Comparison of ENCODE assay signal across 17 cellular contexts in the genomic region with DNA sequence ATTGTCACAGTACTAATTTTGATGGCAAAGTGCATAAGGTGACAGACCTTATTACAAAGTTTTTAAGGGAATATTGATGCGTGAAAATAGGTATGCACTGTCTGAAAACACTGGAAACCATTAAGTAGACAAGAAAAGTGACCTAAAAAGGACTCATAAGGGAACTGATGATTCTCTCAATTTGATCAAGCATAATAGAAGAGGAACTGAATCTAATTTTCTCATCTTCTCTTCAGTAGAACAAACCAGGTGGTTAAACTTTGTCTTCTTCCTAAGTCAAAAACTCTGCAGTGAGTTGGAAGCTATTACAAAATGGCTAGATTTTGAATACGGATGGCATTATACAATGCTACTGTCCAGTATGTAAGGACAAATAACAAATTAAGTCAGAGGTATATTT. TPM values are rescaled to one million over a fixed set of nuclear protein-coding genes. Genes with fewer than 3 reads are reported as not detected.
A peak's percentile ranks its signal among the peaks of the same experiment; 100 is the strongest.
DNase-seq lines count a peak whose midpoint lies in the region; ATAC-seq and TF ChIP-seq lines count a peak whose summit lies in the region.
"Had no signal": no experiment of that assay in that cellular context is flagged by ENCODE, and none has a peak within 500 bp of the region (broad histone marks: within the 10 kb centered on the region; RNA-seq: fewer than 3 reads in every experiment).

No MANE protein-coding gene starts in this region.

- no peak for TF ChIP-seq CTCF in activated B cell treated with CpG ODN at 0.5 μM for 24 hours (IDR thresholded peaks at IDR 0.05)

- POLR2A ChIA-PET in activated B cell treated with CpG ODN at 0.5 μM for 24 hours (lab: Charles Lee), result interaction anchor here (0.7 to 2.5 kb wide), 6 partner anchors 12 to 1355 kb away, joined by 3 to 23 read pairs (median 4); no protein-coding TSS in a partner anchor

- no peak for DNase-seq in activated T-cell treated with anti-CD3 and anti-CD28 coated beads, Interleukin-2, amount 50 U/mL, for 24 hours
- DNase-seq in activated T-cell treated with anti-CD3 and anti-CD28 coated beads, Interleukin-2, amount 50 U/mL, for 72 hours, result no peak
- no peak for DNase-seq in activated B cell treated with CpG ODN at 0.5 μM for 24 hours
- DNase-seq in stimulated activated naive B cell treated with anti-CD40 and anti-IgM and Interleukin-4, amounts not matched to agents 10 μg/mL and 1 μg/mL and 100 μg/mL, for 72 hours, result no peak
- no peak for DNase-seq in C1 segment of cervical spinal cord (lab: John Stamatoyannopoulos, UW)
- DNase-seq in stimulated activated CD4-positive, alpha-beta T cell treated with anti-CD3 and anti-CD28 coated beads, Interleukin-1b, Interleukin-23, amount 100 ng/mL, for 48 hours, result no peak
- no peak for DNase-seq in NCI-H524 (lab: John Stamatoyannopoulos, UW)
- DNase-seq: activated CD4-positive, alpha-beta T cell treated with anti-CD3 and anti-CD28 coated beads, Interleukin-2, amount 10 ng/mL, durations not matched to agents 24 days and 14 days; activated CD8-positive, alpha-beta memory T cell treated with anti-CD3 and anti-CD28 coated beads, Interleukin-2, amount 50 U/mL, for 4 hours; adrenal gland; BE2C; brain microvascular endothelial cell; effector CD4-positive, alpha-beta T cell; heart left ventricle; occipital lobe had no signal

- no peak overlapping the region for H3K4me3 Mint-ChIP-seq in activated T-cell treated with anti-CD3 and anti-CD28 coated beads, Interleukin-2, amount 50 U/mL, for 24 hours
- no peak overlapping the region for H3K4me3 Mint-ChIP-seq in activated T-cell treated with anti-CD3 and anti-CD28 coated beads, Interleukin-2, amount 50 U/mL, for 72 hours
- H3K4me3 Mint-ChIP-seq in activated B cell treated with CpG ODN at 0.5 μM for 24 hours, result no peak overlapping the region
- no peak overlapping the region for H3K4me3 Mint-ChIP-seq in stimulated activated naive B cell treated with anti-CD40 and anti-IgM and Interleukin-4, amounts not matched to agents 10 μg/mL and 1 μg/mL and 100 μg/mL, for 72 hours
- H3K4me3 Mint-ChIP-seq: activated CD4-positive, alpha-beta T cell treated with anti-CD3 and anti-CD28 coated beads, Interleukin-2, amount 10 ng/mL, durations not matched to agents 24 days and 14 days; T-helper 1 cell treated with Interleukin-12 subunit alpha and Interleukin-12 subunit beta and Interleukin-4 antibody, amounts not matched to agents 30 μg/mL and 1 μg/mL, for 36 hours had no signal

- intact Hi-C loops in activated B cell treated with CpG ODN at 0.5 μM for 24 hours (cut with micrococcal nuclease), result loop anchor here (1.0 to 10.0 kb wide), 10 partner anchors 23 to 1189 kb away; a partner anchor contains a TSS

- H3K27ac Mint-ChIP-seq in activated T-cell treated with anti-CD3 and anti-CD28 coated beads, Interleukin-2, amount 50 U/mL, for 24 hours, result peak overlapping the region; percentile 79
- H3K27ac Mint-ChIP-seq in activated T-cell treated with anti-CD3 and anti-CD28 coated beads, Interleukin-2, amount 50 U/mL, for 72 hours, result no peak overlapping the region
- peak overlapping the region; percentile 85 for H3K27ac Mint-ChIP-seq in activated B cell treated with CpG ODN at 0.5 μM for 24 hours
- peak overlapping the region; percentile 32 for H3K27ac Mint-ChIP-seq in stimulated activated naive B cell treated with anti-CD40 and anti-IgM and Interleukin-4, amounts not matched to agents 10 μg/mL and 1 μg/mL and 100 μg/mL, for 72 hours
- H3K27ac Mint-ChIP-seq: activated CD4-positive, alpha-beta T cell treated with anti-CD3 and anti-CD28 coated beads, Interleukin-2, amount 10 ng/mL, durations not matched to agents 24 days and 14 days had no signal

- no peaks in the 10 kb centered on the region for H3K27me3 Mint-ChIP-seq in activated T-cell treated with anti-CD3 and anti-CD28 coated beads, Interleukin-2, amount 50 U/mL, for 24 hours
- peaks cover 2% of the 10 kb centered on the region for H3K27me3 Mint-ChIP-seq in activated T-cell treated with anti-CD3 and anti-CD28 coated beads, Interleukin-2, amount 50 U/mL, for 72 hours (ENCODE audit: low read depth)
- H3K27me3 Mint-ChIP-seq in activated B cell treated with CpG ODN at 0.5 μM for 24 hours, result no peaks in the 10 kb centered on the region
- H3K27me3 Mint-ChIP-seq in stimulated activated naive B cell treated with anti-CD40 and anti-IgM and Interleukin-4, amounts not matched to agents 10 μg/mL and 1 μg/mL and 100 μg/mL, for 72 hours, result no peaks in the 10 kb centered on the region

- H3K36me3 Mint-ChIP-seq in activated T-cell treated with anti-CD3 and anti-CD28 coated beads, Interleukin-2, amount 50 U/mL, for 24 hours (ENCODE audit: low read depth), result peaks cover 67% of the 10 kb centered on the region
- H3K36me3 Mint-ChIP-seq in activated T-cell treated with anti-CD3 and anti-CD28 coated beads, Interleukin-2, amount 50 U/mL, for 72 hours (ENCODE audit: insufficient read depth in 2 of 2), result peaks cover 0 to 5% of the 10 kb centered on the region in 2 donors
- peaks cover 44% of the 10 kb centered on the region for H3K36me3 Mint-ChIP-seq in activated B cell treated with CpG ODN at 0.5 μM for 24 hours (ENCODE audit: low read depth)
- H3K36me3 Mint-ChIP-seq in stimulated activated naive B cell treated with anti-CD40 and anti-IgM and Interleukin-4, amounts not matched to agents 10 μg/mL and 1 μg/mL and 100 μg/mL, for 72 hours, result peaks cover 10 to 17% of the 10 kb centered on the region in 2 donors

- H3K9me3 Mint-ChIP-seq in activated T-cell treated with anti-CD3 and anti-CD28 coated beads, Interleukin-2, amount 50 U/mL, for 24 hours, result no peaks in the 10 kb centered on the region
- no peaks in the 10 kb centered on the region for H3K9me3 Mint-ChIP-seq in activated T-cell treated with anti-CD3 and anti-CD28 coated beads, Interleukin-2, amount 50 U/mL, for 72 hours
- H3K9me3 Mint-ChIP-seq in activated B cell treated with CpG ODN at 0.5 μM for 24 hours, result no peaks in the 10 kb centered on the region
- no peaks in the 10 kb centered on the region for H3K9me3 Mint-ChIP-seq in stimulated activated naive B cell treated with anti-CD40 and anti-IgM and Interleukin-4, amounts not matched to agents 10 μg/mL and 1 μg/mL and 100 μg/mL, for 72 hours
- H3K9me3 Mint-ChIP-seq: activated CD4-positive, alpha-beta T cell treated with anti-CD3 and anti-CD28 coated beads, Interleukin-2, amount 10 ng/mL, durations not matched to agents 24 days and 14 days; T-helper 1 cell treated with Interleukin-12 subunit alpha and Interleukin-12 subunit beta and Interleukin-4 antibody, amounts not matched to agents 30 μg/mL and 1 μg/mL, for 36 hours had no signal

- CTCF ChIA-PET in activated B cell treated with CpG ODN at 0.5 μM for 24 hours (lab: Charles Lee), result interaction anchor here (1.1 to 3.5 kb wide), 18 partner anchors 15 to 831 kb away, joined by 3 to 51 read pairs (median 9); a partner anchor contains a TSS

- ATAC-seq in activated T-cell treated with anti-CD3 and anti-CD28 coated beads, Interleukin-2, amount 50 U/mL, for 72 hours (replicated peaks in 1 of 2), result no peak
- peak; percentile 34 for ATAC-seq in GM21786 (IDR thresholded peaks at IDR 0.05; ENCODE audit: unreplicated experiment)
- ATAC-seq in activated B cell treated with CpG ODN at 0.5 μM for 24 hours (ENCODE audit: low read depth), result peak; percentile 83
- peak; percentile 93 for ATAC-seq in stimulated activated naive B cell treated with anti-CD40 and anti-IgM and Interleukin-4, amounts not matched to agents 10 μg/mL and 1 μg/mL and 100 μg/mL, for 72 hours (replicated peaks)

- peaks cover 40% of the 10 kb centered on the region for H3K4me1 Mint-ChIP-seq in activated T-cell treated with anti-CD3 and anti-CD28 coated beads, Interleukin-2, amount 50 U/mL, for 24 hours (ENCODE audit: low read depth)
- peaks cover 37% of the 10 kb centered on the region for H3K4me1 Mint-ChIP-seq in activated T-cell treated with anti-CD3 and anti-CD28 coated beads, Interleukin-2, amount 50 U/mL, for 72 hours (ENCODE audit: low read depth)
- H3K4me1 Mint-ChIP-seq in activated B cell treated with CpG ODN at 0.5 μM for 24 hours, result peaks cover 33% of the 10 kb centered on the region
- peaks cover 19 to 35% of the 10 kb centered on the region in 2 donors for H3K4me1 Mint-ChIP-seq in stimulated activated naive B cell treated with anti-CD40 and anti-IgM and Interleukin-4, amounts not matched to agents 10 μg/mL and 1 μg/mL and 100 μg/mL, for 72 hours

RNA-seq across cellular contexts. Expression of a gene that starts 53.4 kb away (rescaled TPM):
- 100 to 1,000 TPM in 1 of 2 donors, 10 to 100 TPM in 1; 88.7 to 116 TPM for total RNA-seq in activated T-cell treated with anti-CD3 and anti-CD28 coated beads, Interleukin-2, amount 50 U/mL, for 72 hours
- total RNA-seq in activated B cell treated with CpG ODN at 0.5 μM for 24 hours, result 66.1 and 79.1 TPM in 2 replicates

RNA-seq across cellular contexts. Expression of a gene that starts 56.2 kb away (rescaled TPM):
- total RNA-seq in activated T-cell treated with anti-CD3 and anti-CD28 coated beads, Interleukin-2, amount 50 U/mL, for 72 hours, result 1 to 10 TPM; 1.3 to 1.4 TPM
- 195 and 247 TPM in 2 replicates for total RNA-seq in activated B cell treated with CpG ODN at 0.5 μM for 24 hours
- total RNA-seq: activated CD4-positive, alpha-beta T cell treated with anti-CD3 and anti-CD28 coated beads, Interleukin-2, amount 10 ng/mL, durations not matched to agents 24 days and 14 days had no signal

Comparison
In these comparisons a context has a peak if more than half of its experiments do, and no peak if none do; other contexts are left out.
1. ATAC-seq: peak in GM21786 (single experiment), activated B cell treated with CpG ODN at 0.5 μM for 24 hours (single experiment) and stimulated activated naive B cell treated with anti-CD40 and anti-IgM and Interleukin-4, amounts not matched to agents 10 μg/mL and 1 μg/mL and 100 μg/mL, for 72 hours (2 of 2); none in activated T-cell treated with anti-CD3 and anti-CD28 coated beads, Interleukin-2, amount 50 U/mL, for 72 hours (0 of 2).
2. RNA of a gene that starts 56.2 kb away (total RNA-seq): 195 to 247 TPM in activated B cell treated with CpG ODN at 0.5 μM for 24 hours; 1.3 to 1.4 TPM in activated T-cell treated with anti-CD3 and anti-CD28 coated beads, Interleukin-2, amount 50 U/mL, for 72 hours; every median in the first group is over 10 times any median in the second.